Comparison of ENCODE assay signal across 1 cellular context in genomic region chr2:240468300-240469238, GRCh38.
TF ChIP-seq lines count a peak whose summit lies in the region.

No MANE protein-coding gene starts in this region.

TF ChIP-seq in WTC11, 78 proteins besides CTCF, POLR2A, EP300 and RAD21 (continued from another document):
- TF ChIP-seq ATF2 (CRISPR knock-in tag; IDR thresholded peaks at IDR 0.05; ENCODE audit: borderline replicate concordance, low read depth) (no peak), PRRX2 (CRISPR knock-in tag; IDR thresholded peaks at IDR 0.05) (no peak), ZNF425 (CRISPR knock-in tag; conservative IDR thresholded peaks at IDR 0.05) (no peak), ARID4B (CRISPR knock-in tag; IDR thresholded peaks at IDR 0.05; ENCODE audit: borderline replicate concordance) (no peak), E2F1 (CRISPR knock-in tag; IDR thresholded peaks at IDR 0.05) (no peak), PREB (CRISPR knock-in tag; IDR thresholded peaks at IDR 0.05; ENCODE audit: borderline replicate concordance) (no peak), ZNF263 (CRISPR knock-in tag; IDR thresholded peaks at IDR 0.05; ENCODE audit: low read depth) (no peak), ELF4 (CRISPR knock-in tag; IDR thresholded peaks at IDR 0.05; ENCODE audit: low read depth) (no peak)
